ENCODE assay signal across 8 cellular contexts in genomic region chr6:106087548-106088325, GRCh38. TPM values are rescaled to one million over a fixed set of nuclear protein-coding genes. Genes with fewer than 3 reads are reported as not detected.
DNase-seq lines count a peak whose midpoint lies in the region; ATAC-seq and TF ChIP-seq lines count a peak whose summit lies in the region.

No MANE protein-coding gene starts in this region.

- no peaks in the 10 kb centered on the region for H3K9me3 ChIP-seq in BE2C
- no peaks in the 10 kb centered on the region for H3K9me3 ChIP-seq in colonic mucosa

- H4K20me1 ChIP-seq in KMS-11 (ENCODE audit: insufficient read depth) = peaks cover 6% of the 10 kb centered on the region; the same call in 1 of the 2 replicates

- no peak for ATAC-seq in HG03565 (IDR thresholded peaks at IDR 0.05; ENCODE audit: unreplicated experiment)

- no peaks in the 10 kb centered on the region for H3K36me3 Mint-ChIP-seq in mesothelial cell of epicardium

- no peak overlapping the region for H2AFZ ChIP-seq in KMS-11 (ENCODE audit: low read depth)

- no peaks in the 10 kb centered on the region for H3K9me3 Mint-ChIP-seq in mesothelial cell of epicardium

- H3K27me3 ChIP-seq in BE2C (no peaks in the 10 kb centered on the region), KMS-11 (ENCODE audit: insufficient read depth, low read depth) (no peaks in the 10 kb centered on the region), colonic mucosa (no peaks in the 10 kb centered on the region)

- H3K4me3 Mint-ChIP-seq in mesothelial cell of epicardium = peak overlapping the region; percentile 41

- no peak for DNase-seq in BE2C
- no peak for DNase-seq in colonic mucosa
- DNase-seq in mesothelial cell of epicardium (ENCODE audit: low spot score in 2 of 2, unreplicated experiment in 2 of 2) = no peak
- no peak for DNase-seq in stimulated activated CD4-positive, alpha-beta T cell treated with anti-CD3 and anti-CD28 coated beads, Interleukin-12 subunit alpha, Interleukin-12 subunit beta, amount 100 ng/mL, for 4 hours
- no peak for DNase-seq in NCI-H69 (lab: John Stamatoyannopoulos, UW)
- no peak for DNase-seq in cerebellar nuclear complex (lab: John Stamatoyannopoulos, UW)

- no peak for TF ChIP-seq CTCF in BE2C (IDR thresholded peaks at IDR 0.05; ENCODE audit: low read depth, low read length)
- no peak for TF ChIP-seq CTCF in KMS-11 (conservative IDR thresholded peaks at IDR 0.05; ENCODE audit: low read depth, low read length)
- TF ChIP-seq CTCF in colonic mucosa (IDR thresholded peaks at IDR 0.05) = no peak
- no peak for TF ChIP-seq CTCF in mesothelial cell of epicardium (IDR thresholded peaks at IDR 0.05; ENCODE audit: unreplicated experiment)

- H3K4me2 ChIP-seq in KMS-11 = peak overlapping the region; percentile 75

- H3K36me3 ChIP-seq in BE2C = no peaks in the 10 kb centered on the region
- H3K36me3 ChIP-seq in KMS-11 (ENCODE audit: insufficient read depth) = peaks cover 47% of the 10 kb centered on the region
- no peaks in the 10 kb centered on the region for H3K36me3 ChIP-seq in colonic mucosa

- peaks cover 12% of the 10 kb centered on the region for H3K4me1 ChIP-seq in BE2C
- peaks cover 17% of the 10 kb centered on the region for H3K4me1 ChIP-seq in KMS-11 (ENCODE audit: low read depth, poor library complexity, severe bottlenecking)
- H3K4me1 ChIP-seq in colonic mucosa = peaks cover 5% of the 10 kb centered on the region

- H3K4me1 Mint-ChIP-seq in mesothelial cell of epicardium = peaks cover 19% of the 10 kb centered on the region

- intact Hi-C loops in colonic mucosa (cut with DNase I) = loop anchor here (5.0 to 10.0 kb wide), 2 partner anchors 355 to 603 kb away; no protein-coding TSS in a partner anchor

- H3K79me2 ChIP-seq in KMS-11 (ENCODE audit: insufficient read depth, low read depth) = peaks cover 91% of the 10 kb centered on the region

- H3K4me3 ChIP-seq in BE2C (ENCODE audit: low read depth, low read length) = peak overlapping the region; percentile 69
- no peak overlapping the region for H3K4me3 ChIP-seq in KMS-11 (IDR thresholded peaks at IDR 0.05; ENCODE audit: insufficient read depth, low read depth, low read length)
- peak overlapping the region; percentile 41 for H3K4me3 ChIP-seq in colonic mucosa

- H3K27ac ChIP-seq in KMS-11 (peak overlapping the region; percentile 95), colonic mucosa (peak overlapping the region; percentile 60)

- peaks cover 86% of the 10 kb centered on the region for H3K27me3 Mint-ChIP-seq in mesothelial cell of epicardium (ENCODE audit: low read depth)

- peak overlapping the region; percentile 10 for H3K27ac Mint-ChIP-seq in mesothelial cell of epicardium

- H3K9ac ChIP-seq in KMS-11 (peak overlapping the region; percentile 95), colonic mucosa (ENCODE audit: low read depth in 2 of 2, low read length in 2 of 2) (peak overlapping the region; percentile 62 to 64)

RNA-seq across cellular contexts. Expression of gene PRDM1, which starts 1.6 kb away (rescaled TPM):
- polyA plus RNA-seq in BE2C (2012; ENCODE audit: insufficient read depth, insufficient read length, low read depth) = 1.3 TPM
- total RNA-seq in colonic mucosa = 10 to 100 TPM in 1 of 2 donors, 1 to 10 TPM in 1; 7.2 to 17.6 TPM
- 1.5 to 2.3 TPM (median 1.9 TPM) in 3 replicates for total RNA-seq in mesothelial cell of epicardium
